ENCODE assay signal across 17 cellular contexts in the genomic region with DNA sequence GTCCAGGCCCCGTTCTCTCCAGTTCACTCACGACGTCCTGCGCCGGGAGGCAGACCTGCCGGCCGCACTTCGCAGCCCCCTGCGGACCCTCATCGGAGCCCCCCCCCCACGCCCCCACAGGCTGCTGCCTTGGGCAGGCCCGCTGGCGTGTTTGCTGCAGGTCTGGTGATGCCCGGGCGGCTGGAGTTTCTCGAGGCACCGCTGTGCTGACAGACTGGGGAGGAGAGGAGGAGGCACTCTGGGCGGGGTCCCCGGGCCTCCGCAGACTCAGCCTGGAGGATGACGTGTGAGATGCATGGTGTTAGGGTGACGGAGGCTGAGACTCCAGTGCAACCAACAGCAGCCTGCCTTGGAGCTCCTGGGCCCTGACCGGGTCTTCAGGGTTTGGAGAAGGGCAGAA. TPM values are rescaled to one million over a fixed set of nuclear protein-coding genes. Genes with fewer than 3 reads are reported as not detected.
DNase-seq lines count a peak whose midpoint lies in the region; ATAC-seq and TF ChIP-seq lines count a peak whose summit lies in the region.
"Had no signal": no experiment of that assay in that cellular context is flagged by ENCODE, and none has a peak within 500 bp of the region (broad histone marks: within the 10 kb centered on the region; RNA-seq: fewer than 3 reads in every experiment).

No MANE protein-coding gene starts in this region.

- DNase-seq in SK-N-DZ (ENCODE audit: low spot score) = peak; percentile 66
- DNase-seq in dorsolateral prefrontal cortex = peak in 2 of 10 donors; percentile 44 to 75
- DNase-seq in hepatocyte (ENCODE audit: low spot score) = no peak
- DNase-seq in sigmoid colon = no peak
- DNase-seq in activated CD8-positive, alpha-beta T cell treated with anti-CD3 and anti-CD28 coated beads for 36 hours = no peak
- DNase-seq in cerebellar nuclear complex (lab: John Stamatoyannopoulos, UW) = no peak
- no peak for DNase-seq in left lung
- DNase-seq in NCI-H2107 treated with DMSO at 0.1 percent for 48 hours (lab: John Stamatoyannopoulos, UW; ENCODE audit: unreplicated experiment) = no peak
- DNase-seq: COR-L47, DMS153, EL, MM.1S, NCI-H1105, NCI-H187, NCI-H526 had no signal

- H4K20me1 ChIP-seq in hepatocyte (ENCODE audit: insufficient read depth, poor library complexity, severe bottlenecking) = no peaks in the 10 kb centered on the region

- peaks cover 28% of the 10 kb centered on the region for H3K4me1 ChIP-seq in hepatocyte (ENCODE audit: insufficient read depth)
- peaks cover 0 to 65% (median 27%) of the 10 kb centered on the region in 4 donors for H3K4me1 ChIP-seq in sigmoid colon
- H3K4me1 ChIP-seq in left lung = peaks cover 16 to 22% of the 10 kb centered on the region in 2 donors

- 97% methylated on average over 13 of the region's 23 CpGs for WGBS in hepatocyte (ENCODE audit: low lambda C conversion rate, missing lambda C conversion rate)
- 93 to 94% methylated on average over 23 of the region's 23 CpGs for WGBS in sigmoid colon, 2 donors

- POLR2A ChIA-PET in activated CD8-positive, alpha-beta T cell treated with anti-CD3 and anti-CD28 coated beads for 36 hours (lab: Charles Lee) = no interaction called here

- no peak overlapping the region for H3K4me3 Mint-ChIP-seq in activated CD8-positive, alpha-beta T cell treated with anti-CD3 and anti-CD28 coated beads for 36 hours
- H3K4me3 Mint-ChIP-seq: CD14-positive monocyte had no signal

- no peak overlapping the region for H3K4me2 ChIP-seq in hepatocyte

- no peak overlapping the region for H3K27ac Mint-ChIP-seq in activated CD8-positive, alpha-beta T cell treated with anti-CD3 and anti-CD28 coated beads for 36 hours

- H3K27ac ChIP-seq in dorsolateral prefrontal cortex (peak overlapping the region in 34 of 59 donors; percentile 5 to 91 (median 65)), hepatocyte (peak overlapping the region; percentile 87), sigmoid colon (peak overlapping the region in 3 of 4 donors; percentile 73 to 87 (median 82)), left lung (peak overlapping the region in 1 of 2 donors; percentile 7)

- no peaks in the 10 kb centered on the region for H3K27me3 Mint-ChIP-seq in activated CD8-positive, alpha-beta T cell treated with anti-CD3 and anti-CD28 coated beads for 36 hours

- no peak overlapping the region for H2AFZ ChIP-seq in hepatocyte

- no peaks in the 10 kb centered on the region for H3K27me3 ChIP-seq in dorsolateral prefrontal cortex
- no peaks in the 10 kb centered on the region for H3K27me3 ChIP-seq in hepatocyte
- H3K27me3 ChIP-seq in sigmoid colon = no peaks in the 10 kb centered on the region
- no peaks in the 10 kb centered on the region for H3K27me3 ChIP-seq in left lung

- no peaks in the 10 kb centered on the region for H3K36me3 Mint-ChIP-seq in activated CD8-positive, alpha-beta T cell treated with anti-CD3 and anti-CD28 coated beads for 36 hours (ENCODE audit: low read depth)

- no peaks in the 10 kb centered on the region for H3K9me3 ChIP-seq in hepatocyte (ENCODE audit: low read depth)
- no peaks in the 10 kb centered on the region for H3K9me3 ChIP-seq in sigmoid colon
- no peaks in the 10 kb centered on the region for H3K9me3 ChIP-seq in left lung
- H3K9me3 ChIP-seq: HAP-1 had no signal

- H3K9me3 Mint-ChIP-seq in activated CD8-positive, alpha-beta T cell treated with anti-CD3 and anti-CD28 coated beads for 36 hours = no peaks in the 10 kb centered on the region

- peaks cover 19% of the 10 kb centered on the region for H3K79me2 ChIP-seq in hepatocyte

- no peaks in the 10 kb centered on the region for H3K9me2 ChIP-seq in hepatocyte (replicated peaks; ENCODE audit: insufficient read depth)

- CTCF ChIA-PET in activated CD8-positive, alpha-beta T cell treated with anti-CD3 and anti-CD28 coated beads for 36 hours (lab: Charles Lee) = no interaction called here

- TF ChIP-seq CTCF in dorsolateral prefrontal cortex (IDR thresholded peaks at IDR 0.05 in 54 of 56, conservative IDR thresholded peaks at IDR 0.05 in 2 of 56; ENCODE audit: low read depth in 1 of 56, partially characterized antibody in 56 of 56) = no peak
- TF ChIP-seq CTCF in hepatocyte (IDR thresholded peaks at IDR 0.05; ENCODE audit: poor library complexity) = no peak
- no peak for TF ChIP-seq CTCF in sigmoid colon (IDR thresholded peaks at IDR 0.05)
- no peak for TF ChIP-seq CTCF in activated CD8-positive, alpha-beta T cell treated with anti-CD3 and anti-CD28 coated beads for 36 hours (IDR thresholded peaks at IDR 0.05)
- no peak for TF ChIP-seq CTCF in left lung (IDR thresholded peaks at IDR 0.05)

- ATAC-seq in activated CD8-positive, alpha-beta T cell treated with anti-CD3 and anti-CD28 coated beads for 36 hours = no peak
- no peak for ATAC-seq in left lung

- H3K4me1 Mint-ChIP-seq in activated CD8-positive, alpha-beta T cell treated with anti-CD3 and anti-CD28 coated beads for 36 hours (ENCODE audit: low read depth) = peaks cover 5% of the 10 kb centered on the region

- TF ChIP-seq EP300 in sigmoid colon (IDR thresholded peaks at IDR 0.05) = no peak

- H3K36me3 ChIP-seq in hepatocyte (replicated peaks; ENCODE audit: insufficient read depth, low read depth) = no peaks in the 10 kb centered on the region
- H3K36me3 ChIP-seq in sigmoid colon = peaks cover 0 to 60% (median 16%) of the 10 kb centered on the region in 4 donors
- peaks cover 0 to 21% of the 10 kb centered on the region in 2 donors for H3K36me3 ChIP-seq in left lung

- TF ChIP-seq POLR2A in sigmoid colon (IDR thresholded peaks at IDR 0.05) = no peak

- intact Hi-C loops in dorsolateral prefrontal cortex (cut with DNase I) = no loop called here
- intact Hi-C loops in sigmoid colon (cut with DNase I) = no loop called here
- intact Hi-C loops in activated CD8-positive, alpha-beta T cell treated with anti-CD3 and anti-CD28 coated beads for 36 hours (cut with micrococcal nuclease) = no loop called here
- intact Hi-C loops in left lung (cut with DNase I) = no loop called here

- H3K4me3 ChIP-seq in dorsolateral prefrontal cortex (peak overlapping the region in 3 of 59 donors; percentile 2 to 26 (median 10)), hepatocyte (no peak overlapping the region), sigmoid colon (no peak overlapping the region), left lung (no peak overlapping the region)
- H3K4me3 ChIP-seq: HAP-1 had no signal

RNA-seq across cellular contexts. Expression of a gene that starts 24.1 kb away (rescaled TPM):
- 26.1 and 29.6 TPM in 2 replicates for polyA plus RNA-seq in SK-N-DZ (2014; cell fraction: cytosol; rRNA removed)
- 37.3 and 59.3 TPM in 2 replicates for polyA plus RNA-seq in SK-N-DZ (2014; cell fraction: nucleus; rRNA removed)
- total RNA-seq in dorsolateral prefrontal cortex = 100 to 1,000 TPM; 104 to 353 (median 235) TPM
- 15.8 and 27.1 TPM in 2 replicates for total RNA-seq in hepatocyte
- 49.7 and 60.0 TPM in 2 replicates for polyA plus RNA-seq in hepatocyte
- total RNA-seq in sigmoid colon = 10 to 100 TPM; 32.6 to 52.3 (median 50.9) TPM
- 10 to 100 TPM in 2 of 3 donors, 1 to 10 TPM in 1; 6.5 to 17.2 (median 14.4) TPM for polyA plus RNA-seq in sigmoid colon
- total RNA-seq in activated CD8-positive, alpha-beta T cell treated with anti-CD3 and anti-CD28 coated beads for 36 hours = 1 to 10 TPM; 5.9 to 6.3 TPM
- 100 to 1,000 TPM in 1 of 2 donors, 10 to 100 TPM in 1; 76.3 to 135 TPM for total RNA-seq in left lung
